In the genomic region with DNA sequence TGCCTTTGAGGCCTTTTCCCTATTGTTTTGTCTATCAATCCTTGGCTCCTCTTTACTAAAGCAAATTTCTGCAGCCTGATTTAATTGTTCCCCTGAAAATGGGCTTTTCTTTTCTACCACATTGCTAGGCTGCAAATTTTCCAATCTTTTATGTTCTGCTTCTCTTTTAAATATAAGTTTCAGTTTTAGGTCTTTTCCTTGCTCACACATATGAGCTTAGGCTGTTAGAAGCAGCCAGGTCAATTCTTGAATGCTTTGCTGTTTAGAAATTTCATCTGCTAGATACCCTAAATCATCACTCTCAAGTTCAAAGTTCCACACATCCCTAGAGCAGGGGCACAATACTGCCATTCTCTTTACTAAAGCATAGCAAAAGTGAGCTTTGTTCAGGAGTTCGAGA, we compare ENCODE assay signal across 34 cellular contexts.
"Had no signal": no experiment of that assay in that cellular context is flagged by ENCODE, and none has a peak within 500 bp of the region (broad histone marks: within the 10 kb centered on the region; RNA-seq: fewer than 3 reads in every experiment).

No MANE protein-coding gene starts in this region.

- H3K27me3 ChIP-seq: MG63 had no signal

- H3K36me3 ChIP-seq: MG63 had no signal

- DNase-seq: Karpas-422, Kasumi-1, MG63, MM.1S, MV-4-11, NCI-H1048, NCI-H1092, NCI-H1092 treated with DMSO at 0.1 percent for 48 hours, NCI-H1105, NCI-H1105 treated with DMSO at 0.1 percent for 48 hours, NCI-H1417, NCI-H1417 treated with DMSO at 0.1 percent for 48 hours, NCI-H1436, NCI-H1436 treated with DMSO at 0.1 percent for 48 hours, NCI-H146, NCI-H1694, NCI-H1694 treated with DMSO at 0.1 percent for 48 hours, NCI-H187, NCI-H187 treated with DMSO at 0.1 percent for 48 hours, NCI-H1930, NCI-H2029, NCI-H2029 treated with DMSO at 0.1 percent for 48 hours, NCI-H2081, NCI-H2081 treated with DMSO at 0.1 percent for 48 hours, NCI-H2107, NCI-H2171, NCI-H2171 treated with DMSO at 0.1 percent for 48 hours, NCI-H2227 treated with DMSO at 0.1 percent for 48 hours, NCI-H226, NCI-H345, NCI-H446, NCI-H446 treated with DMSO at 0.1 percent for 48 hours, NCI-H510A, NCI-H510A treated with DMSO at 0.1 percent for 48 hours had no signal

- H3K4me3 ChIP-seq: MG63 had no signal
